1 cellular context compared by ENCODE assay signal in the genomic region with DNA sequence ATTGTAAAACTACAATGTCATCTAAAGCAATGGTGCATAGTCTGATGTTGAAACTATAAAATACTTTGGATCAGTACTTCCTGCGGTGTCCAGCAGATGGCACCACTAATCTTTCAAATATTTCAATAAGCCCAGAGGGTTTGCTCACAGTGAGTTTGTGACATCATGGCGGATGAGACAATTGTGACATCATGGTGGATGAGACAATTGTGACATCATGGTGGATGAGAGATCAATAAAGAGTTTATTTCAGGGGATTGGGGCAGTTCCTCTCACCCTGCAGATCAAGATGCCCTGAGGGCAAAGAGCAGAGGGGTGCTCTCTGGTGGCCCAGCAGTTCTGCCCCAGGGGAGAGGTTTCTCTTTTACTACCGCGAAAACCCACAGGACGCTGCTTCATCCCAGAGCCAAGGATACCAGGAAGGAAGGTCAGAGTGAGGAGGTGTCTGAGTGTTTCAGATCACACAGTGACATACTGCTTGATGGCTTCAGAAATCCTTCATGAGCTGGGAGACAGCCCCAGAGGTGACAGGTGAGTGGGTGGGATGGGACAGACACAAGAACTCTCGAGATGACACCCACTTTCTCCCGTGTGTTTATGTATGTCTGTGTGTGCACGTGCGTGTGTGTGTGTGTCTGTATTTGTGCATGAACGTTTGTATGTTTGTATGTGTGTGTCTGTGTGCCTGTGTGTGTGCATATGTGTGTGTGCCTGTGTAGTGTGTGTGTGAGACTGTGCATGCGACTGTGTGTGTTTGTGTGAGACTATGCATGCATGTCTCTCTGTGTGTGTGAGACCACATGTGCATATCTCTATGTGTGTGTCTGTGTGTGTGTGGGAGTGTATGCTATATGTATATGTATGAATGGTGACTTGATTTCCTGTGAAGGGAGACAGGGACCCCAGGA.
A peak's percentile ranks its signal among the peaks of the same experiment; 100 is the strongest.
TF ChIP-seq lines count a peak whose summit lies in the region.

No MANE protein-coding gene starts in this region.

TF ChIP-seq in H1, 55 proteins besides CTCF, POLR2A, EP300 and RAD21:
- TF ChIP-seq JUND (IDR thresholded peaks at IDR 0.05; ENCODE audit: low read length) (peak; percentile 74; the same call in 1 of the 2 replicates), CREB1 (IDR thresholded peaks at IDR 0.05) (peak; percentile 98), CEBPB (IDR thresholded peaks at IDR 0.05; ENCODE audit: low read depth, low read length) (peak; percentile 18; the same call in 1 of the 2 replicates), KDM4A (IDR thresholded peaks at IDR 0.05; ENCODE audit: low read depth, low read length, severe bottlenecking) (no peak), JUN (IDR thresholded peaks at IDR 0.05; ENCODE audit: low read depth, low read length) (peak; percentile 51; the same call in 1 of the 2 replicates), GTF2F1 (IDR thresholded peaks at IDR 0.05; ENCODE audit: borderline replicate concordance, low read depth, low read length) (no peak), ASH2L (IDR thresholded peaks at IDR 0.05; ENCODE audit: low read length) (no peak)
- TF ChIP-seq, protein P1, sequence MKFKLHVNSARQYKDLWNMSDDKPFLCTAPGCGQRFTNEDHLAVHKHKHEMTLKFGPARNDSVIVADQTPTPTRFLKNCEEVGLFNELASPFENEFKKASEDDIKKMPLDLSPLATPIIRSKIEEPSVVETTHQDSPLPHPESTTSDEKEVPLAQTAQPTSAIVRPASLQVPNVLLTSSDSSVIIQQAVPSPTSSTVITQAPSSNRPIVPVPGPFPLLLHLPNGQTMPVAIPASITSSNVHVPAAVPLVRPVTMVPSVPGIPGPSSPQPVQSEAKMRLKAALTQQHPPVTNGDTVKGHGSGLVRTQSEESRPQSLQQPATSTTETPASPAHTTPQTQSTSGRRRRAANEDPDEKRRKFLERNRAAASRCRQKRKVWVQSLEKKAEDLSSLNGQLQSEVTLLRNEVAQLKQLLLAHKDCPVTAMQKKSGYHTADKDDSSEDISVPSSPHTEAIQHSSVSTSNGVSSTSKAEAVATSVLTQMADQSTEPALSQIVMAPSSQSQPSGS (IDR thresholded peaks at IDR 0.05; ENCODE audit: low read length), result peak; percentile 88; the same call in 1 of the 2 replicates
TF ChIP-seq in H1: peak in this region for 5.
